Comparison of ENCODE assay signal across 8 cellular contexts in the genomic region with DNA sequence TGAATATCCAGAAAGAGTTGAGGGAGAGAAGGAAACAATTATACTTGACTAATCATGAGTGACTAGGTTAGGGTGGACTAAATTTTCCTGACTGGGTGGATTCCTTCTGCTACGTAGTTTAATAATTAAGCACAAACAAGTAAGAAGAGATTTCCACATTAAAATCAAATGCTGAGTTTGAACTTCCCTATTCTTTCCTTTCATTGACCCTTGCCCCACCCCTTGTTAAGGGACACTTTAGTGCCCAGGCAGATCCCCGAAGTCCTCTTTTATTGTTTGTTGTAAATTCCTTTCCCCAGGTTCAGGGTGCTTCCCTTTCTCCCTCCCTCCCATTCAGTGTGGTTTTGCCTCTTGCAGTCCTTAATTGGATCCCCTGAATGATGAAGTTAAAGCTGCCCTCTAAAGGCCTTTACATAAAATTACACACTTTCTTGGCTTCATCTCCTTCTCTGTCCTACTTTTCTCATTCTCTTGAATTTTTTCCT. TPM values are rescaled to one million over a fixed set of nuclear protein-coding genes. Genes with fewer than 3 reads are reported as not detected.
A peak's percentile ranks its signal among the peaks of the same experiment; 100 is the strongest.
DNase-seq lines count a peak whose midpoint lies in the region; ATAC-seq and TF ChIP-seq lines count a peak whose summit lies in the region.

No MANE protein-coding gene starts in this region.

- no peak overlapping the region for H3K27ac ChIP-seq in KMS-11

- H3K36me3 ChIP-seq in KMS-11 (ENCODE audit: insufficient read depth) (no peaks in the 10 kb centered on the region), mucosa of descending colon (ENCODE audit: low read depth) (no peaks in the 10 kb centered on the region)

- TF ChIP-seq CTCF in KMS-11 (conservative IDR thresholded peaks at IDR 0.05; ENCODE audit: low read depth, low read length) (peak; percentile 69), mucosa of descending colon (IDR thresholded peaks at IDR 0.05) (no peak)

- no peak overlapping the region for H2AFZ ChIP-seq in KMS-11 (ENCODE audit: low read depth)

- H3K79me2 ChIP-seq in KMS-11 (ENCODE audit: insufficient read depth, low read depth): no peaks in the 10 kb centered on the region

- H3K4me2 ChIP-seq in KMS-11: no peak overlapping the region

- H4K20me1 ChIP-seq in KMS-11 (ENCODE audit: insufficient read depth): no peaks in the 10 kb centered on the region

- no peak overlapping the region for H3K4me3 ChIP-seq in KMS-11 (IDR thresholded peaks at IDR 0.05; ENCODE audit: insufficient read depth, low read depth, low read length)
- H3K4me3 ChIP-seq in mucosa of descending colon: no peak overlapping the region

- H3K9ac ChIP-seq in KMS-11: no peak overlapping the region

- H3K4me1 ChIP-seq in KMS-11 (ENCODE audit: low read depth, poor library complexity, severe bottlenecking): no peaks in the 10 kb centered on the region
- H3K4me1 ChIP-seq in mucosa of descending colon (ENCODE audit: low read depth): no peaks in the 10 kb centered on the region

- ATAC-seq in mucosa of descending colon: peak; percentile 97

- H3K9me3 ChIP-seq in mucosa of descending colon: no peaks in the 10 kb centered on the region

- intact Hi-C loops in mucosa of descending colon (cut with DNase I, micrococcal nuclease): no loop called here

- no peaks in the 10 kb centered on the region for H3K27me3 ChIP-seq in KMS-11 (ENCODE audit: insufficient read depth, low read depth)

- peak; percentile 3 for DNase-seq in GDM1 (lab: John Stamatoyannopoulos, UW)
- peak; percentile 32 for DNase-seq in astrocyte of the hippocampus (ENCODE audit: low read depth, low spot score)
- peak in 1 of 3 donors; percentile 40 for DNase-seq in mucosa of descending colon
- no peak for DNase-seq in activated effector memory CD4-positive, alpha-beta T cell treated with Interleukin-2 at 50 U/mL for 16 hours
- no peak for DNase-seq in GM19240 (ENCODE audit: insufficient read length, low spot score)
- DNase-seq in AG20443 (ENCODE audit: low spot score): no peak
- DNase-seq in stimulated activated CD4-positive, alpha-beta T cell treated with anti-CD3 and anti-CD28 coated beads, Interleukin-4, amount 100 ng/mL, for 1 hour: no peak

RNA-seq across cellular contexts. Expression of gene SPAM1, which starts 8.8 kb away (rescaled TPM):
- total RNA-seq in mucosa of descending colon: not detected

Comparison
In these comparisons a context has a peak if more than half of its experiments do, and no peak if none do; other contexts are left out.
1. DNase-seq: peak in GDM1 (single experiment) and astrocyte of the hippocampus (single experiment); none in activated effector memory CD4-positive, alpha-beta T cell treated with Interleukin-2 at 50 U/mL for 16 hours (single experiment), GM19240 (single experiment), AG20443 (single experiment) and stimulated activated CD4-positive, alpha-beta T cell treated with anti-CD3 and anti-CD28 coated beads, Interleukin-4, amount 100 ng/mL, for 1 hour (single experiment).